Comparison of ENCODE assay signal across 1 cellular context in genomic region chr17:48022906-48023305, GRCh38.
TF ChIP-seq lines count a peak whose summit lies in the region.

No MANE protein-coding gene starts in this region.

TF ChIP-seq in GM23338, 12 proteins besides CTCF, POLR2A, EP300 and RAD21 (continued from another document):
- TF ChIP-seq, protein P1, sequence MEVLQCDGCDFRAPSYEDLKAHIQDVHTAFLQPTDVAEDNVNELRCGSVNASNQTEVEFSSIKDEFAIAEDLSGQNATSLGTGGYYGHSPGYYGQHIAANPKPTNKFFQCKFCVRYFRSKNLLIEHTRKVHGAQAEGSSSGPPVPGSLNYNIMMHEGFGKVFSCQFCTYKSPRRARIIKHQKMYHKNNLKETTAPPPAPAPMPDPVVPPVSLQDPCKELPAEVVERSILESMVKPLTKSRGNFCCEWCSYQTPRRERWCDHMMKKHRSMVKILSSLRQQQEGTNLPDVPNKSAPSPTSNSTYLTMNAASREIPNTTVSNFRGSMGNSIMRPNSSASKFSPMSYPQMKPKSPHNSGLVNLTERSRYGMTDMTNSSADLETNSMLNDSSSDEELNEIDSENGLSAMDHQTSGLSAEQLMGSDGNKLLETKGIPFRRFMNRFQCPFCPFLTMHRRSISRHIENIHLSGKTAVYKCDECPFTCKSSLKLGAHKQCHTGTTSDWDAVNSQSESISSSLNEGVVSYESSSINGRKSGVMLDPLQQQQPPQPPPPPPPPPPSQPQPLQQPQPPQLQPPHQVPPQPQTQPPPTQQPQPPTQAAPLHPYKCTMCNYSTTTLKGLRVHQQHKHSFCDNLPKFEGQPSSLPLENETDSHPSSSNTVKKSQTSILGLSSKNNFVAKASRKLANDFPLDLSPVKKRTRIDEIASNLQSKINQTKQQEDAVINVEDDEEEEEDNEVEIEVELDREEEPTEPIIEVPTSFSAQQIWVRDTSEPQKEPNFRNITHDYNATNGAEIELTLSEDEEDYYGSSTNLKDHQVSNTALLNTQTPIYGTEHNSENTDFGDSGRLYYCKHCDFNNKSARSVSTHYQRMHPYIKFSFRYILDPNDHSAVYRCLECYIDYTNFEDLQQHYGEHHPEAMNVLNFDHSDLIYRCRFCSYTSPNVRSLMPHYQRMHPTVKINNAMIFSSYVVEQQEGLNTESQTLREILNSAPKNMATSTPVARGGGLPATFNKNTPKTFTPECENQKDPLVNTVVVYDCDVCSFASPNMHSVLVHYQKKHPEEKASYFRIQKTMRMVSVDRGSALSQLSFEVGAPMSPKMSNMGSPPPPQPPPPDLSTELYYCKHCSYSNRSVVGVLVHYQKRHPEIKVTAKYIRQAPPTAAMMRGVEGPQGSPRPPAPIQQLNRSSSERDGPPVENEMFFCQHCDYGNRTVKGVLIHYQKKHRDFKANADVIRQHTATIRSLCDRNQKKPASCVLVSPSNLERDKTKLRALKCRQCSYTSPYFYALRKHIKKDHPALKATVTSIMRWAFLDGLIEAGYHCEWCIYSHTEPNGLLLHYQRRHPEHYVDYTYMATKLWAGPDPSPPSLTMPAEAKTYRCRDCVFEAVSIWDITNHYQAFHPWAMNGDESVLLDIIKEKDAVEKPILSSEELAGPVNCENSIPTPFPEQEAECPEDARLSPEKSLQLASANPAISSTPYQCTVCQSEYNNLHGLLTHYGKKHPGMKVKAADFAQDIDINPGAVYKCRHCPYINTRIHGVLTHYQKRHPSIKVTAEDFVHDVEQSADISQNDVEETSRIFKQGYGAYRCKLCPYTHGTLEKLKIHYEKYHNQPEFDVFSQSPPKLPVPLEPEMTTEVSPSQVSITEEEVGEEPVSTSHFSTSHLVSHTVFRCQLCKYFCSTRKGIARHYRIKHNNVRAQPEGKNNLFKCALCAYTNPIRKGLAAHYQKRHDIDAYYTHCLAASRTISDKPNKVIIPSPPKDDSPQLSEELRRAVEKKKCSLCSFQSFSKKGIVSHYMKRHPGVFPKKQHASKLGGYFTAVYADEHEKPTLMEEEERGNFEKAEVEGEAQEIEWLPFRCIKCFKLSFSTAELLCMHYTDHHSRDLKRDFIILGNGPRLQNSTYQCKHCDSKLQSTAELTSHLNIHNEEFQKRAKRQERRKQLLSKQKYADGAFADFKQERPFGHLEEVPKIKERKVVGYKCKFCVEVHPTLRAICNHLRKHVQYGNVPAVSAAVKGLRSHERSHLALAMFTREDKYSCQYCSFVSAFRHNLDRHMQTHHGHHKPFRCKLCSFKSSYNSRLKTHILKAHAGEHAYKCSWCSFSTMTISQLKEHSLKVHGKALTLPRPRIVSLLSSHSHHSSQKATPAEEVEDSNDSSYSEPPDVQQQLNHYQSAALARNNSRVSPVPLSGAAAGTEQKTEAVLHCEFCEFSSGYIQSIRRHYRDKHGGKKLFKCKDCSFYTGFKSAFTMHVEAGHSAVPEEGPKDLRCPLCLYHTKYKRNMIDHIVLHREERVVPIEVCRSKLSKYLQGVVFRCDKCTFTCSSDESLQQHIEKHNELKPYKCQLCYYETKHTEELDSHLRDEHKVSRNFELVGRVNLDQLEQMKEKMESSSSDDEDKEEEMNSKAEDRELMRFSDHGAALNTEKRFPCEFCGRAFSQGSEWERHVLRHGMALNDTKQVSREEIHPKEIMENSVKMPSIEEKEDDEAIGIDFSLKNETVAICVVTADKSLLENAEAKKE (CRISPR knock-in tag; IDR thresholded peaks at IDR 0.05), result no peak
- no peak for TF ChIP-seq EZH2phosphoT487 (IDR thresholded peaks at IDR 0.05; ENCODE audit: unreplicated experiment)
- TF ChIP-seq, protein P2, sequence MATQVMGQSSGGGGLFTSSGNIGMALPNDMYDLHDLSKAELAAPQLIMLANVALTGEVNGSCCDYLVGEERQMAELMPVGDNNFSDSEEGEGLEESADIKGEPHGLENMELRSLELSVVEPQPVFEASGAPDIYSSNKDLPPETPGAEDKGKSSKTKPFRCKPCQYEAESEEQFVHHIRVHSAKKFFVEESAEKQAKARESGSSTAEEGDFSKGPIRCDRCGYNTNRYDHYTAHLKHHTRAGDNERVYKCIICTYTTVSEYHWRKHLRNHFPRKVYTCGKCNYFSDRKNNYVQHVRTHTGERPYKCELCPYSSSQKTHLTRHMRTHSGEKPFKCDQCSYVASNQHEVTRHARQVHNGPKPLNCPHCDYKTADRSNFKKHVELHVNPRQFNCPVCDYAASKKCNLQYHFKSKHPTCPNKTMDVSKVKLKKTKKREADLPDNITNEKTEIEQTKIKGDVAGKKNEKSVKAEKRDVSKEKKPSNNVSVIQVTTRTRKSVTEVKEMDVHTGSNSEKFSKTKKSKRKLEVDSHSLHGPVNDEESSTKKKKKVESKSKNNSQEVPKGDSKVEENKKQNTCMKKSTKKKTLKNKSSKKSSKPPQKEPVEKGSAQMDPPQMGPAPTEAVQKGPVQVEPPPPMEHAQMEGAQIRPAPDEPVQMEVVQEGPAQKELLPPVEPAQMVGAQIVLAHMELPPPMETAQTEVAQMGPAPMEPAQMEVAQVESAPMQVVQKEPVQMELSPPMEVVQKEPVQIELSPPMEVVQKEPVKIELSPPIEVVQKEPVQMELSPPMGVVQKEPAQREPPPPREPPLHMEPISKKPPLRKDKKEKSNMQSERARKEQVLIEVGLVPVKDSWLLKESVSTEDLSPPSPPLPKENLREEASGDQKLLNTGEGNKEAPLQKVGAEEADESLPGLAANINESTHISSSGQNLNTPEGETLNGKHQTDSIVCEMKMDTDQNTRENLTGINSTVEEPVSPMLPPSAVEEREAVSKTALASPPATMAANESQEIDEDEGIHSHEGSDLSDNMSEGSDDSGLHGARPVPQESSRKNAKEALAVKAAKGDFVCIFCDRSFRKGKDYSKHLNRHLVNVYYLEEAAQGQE (IDR thresholded peaks at IDR 0.05; ENCODE audit: unreplicated experiment), result no peak
